28 cellular contexts compared by ENCODE assay signal in genomic region chr19:46042252-46042883, GRCh38. TPM values are rescaled to one million over a fixed set of nuclear protein-coding genes. Genes with fewer than 3 reads are reported as not detected.
"Had no signal": no experiment of that assay in that cellular context is flagged by ENCODE, and none has a peak within 500 bp of the region (broad histone marks: within the 10 kb centered on the region; RNA-seq: fewer than 3 reads in every experiment).

No MANE protein-coding gene starts in this region.

- DNase-seq: activated CD4-positive, alpha-beta T cell treated with anti-CD3 and anti-CD28 coated beads for 48 hours; activated CD4-positive, alpha-beta T cell treated with anti-CD3 and anti-CD28 coated beads, Interleukin-2, amount 50 U/mL, for 4 hours; activated CD4-positive, CD25-positive, alpha-beta regulatory T cell; activated CD8-positive, alpha-beta memory T cell treated with anti-CD3 and anti-CD28 coated beads, Interleukin-2, amount 50 U/mL, for 48 hours; activated CD8-positive, alpha-beta T cell treated with anti-CD3 and anti-CD28 coated beads, Interleukin-2, amount 10 ng/mL, durations not matched to agents 7 days and 5 days; activated T-cell treated with anti-CD3 and anti-CD28 coated beads, Interleukin-2, amount 50 U/mL, for 24 hours; aorta; caudate nucleus; MG63; MV-4-11; NCI-H1092 treated with DMSO at 0.1 percent for 48 hours; NCI-H1417 treated with DMSO at 0.1 percent for 48 hours; NCI-H1694; NCI-H2029; NCI-H446; NCI-H69; NK-92 treated with Interleukin-12 subunit alpha and Interleukin-12 subunit beta, amount 100 ng/mL, for 24 hours; OCI-M1; RPMI8226; T-helper 1 cell had no signal

- H3K27me3 ChIP-seq: breast epithelium had no signal

- H3K36me3 ChIP-seq: breast epithelium, MG63 had no signal

- H3K4me3 Mint-ChIP-seq: activated CD8-positive, alpha-beta T cell treated with anti-CD3 and anti-CD28 coated beads, Interleukin-2, amount 10 ng/mL, durations not matched to agents 7 days and 5 days; activated naive CD4-positive, alpha-beta T cell treated with anti-CD3 and anti-CD28 coated beads, Interleukin-2, amount 50 U/mL, for 24 hours; activated T-cell treated with anti-CD3 and anti-CD28 coated beads, Interleukin-2, amount 50 U/mL, for 24 hours had no signal

- H3K27ac Mint-ChIP-seq: activated CD8-positive, alpha-beta T cell treated with anti-CD3 and anti-CD28 coated beads, Interleukin-2, amount 10 ng/mL, durations not matched to agents 7 days and 5 days; activated naive CD4-positive, alpha-beta T cell treated with anti-CD3 and anti-CD28 coated beads, Interleukin-2, amount 50 U/mL, for 24 hours; activated T-cell treated with anti-CD3 and anti-CD28 coated beads, Interleukin-2, amount 50 U/mL, for 24 hours had no signal

- H3K27ac ChIP-seq: breast epithelium, SK-N-MC, VCaP had no signal

- H3K9me3 Mint-ChIP-seq: activated naive CD4-positive, alpha-beta T cell treated with anti-CD3 and anti-CD28 coated beads, Interleukin-2, amount 50 U/mL, for 24 hours had no signal

- H3K4me1 ChIP-seq: breast epithelium had no signal

- H3K9me3 ChIP-seq: breast epithelium had no signal

- ATAC-seq: activated CD8-positive, alpha-beta T cell treated with anti-CD3 and anti-CD28 coated beads, Interleukin-2, amount 10 ng/mL, durations not matched to agents 7 days and 5 days; Panc1; Right ventricle myocardium inferior had no signal

- H3K4me3 ChIP-seq: breast epithelium, MG63, SK-N-MC had no signal

- H3K4me1 Mint-ChIP-seq: activated naive CD4-positive, alpha-beta T cell treated with anti-CD3 and anti-CD28 coated beads, Interleukin-2, amount 50 U/mL, for 24 hours had no signal

RNA-seq across cellular contexts. Expression of gene IGFL4, which starts 1.6 kb away (rescaled TPM):
- total RNA-seq: activated CD8-positive, alpha-beta T cell treated with anti-CD3 and anti-CD28 coated beads, Interleukin-2, amount 10 ng/mL, durations not matched to agents 7 days and 5 days; aorta; breast epithelium; Right ventricle myocardium inferior; T-helper 2 cell treated with Interferon-gamma antibody and Interleukin-4, amounts not matched to agents 100 ng/mL and 5 ng/mL, for 36 hours had no signal
- polyA plus RNA-seq: aorta had no signal

RNA-seq across cellular contexts. Expression of gene PGLYRP1, which starts 19.5 kb away (rescaled TPM):
- total RNA-seq: activated CD8-positive, alpha-beta T cell treated with anti-CD3 and anti-CD28 coated beads, Interleukin-2, amount 10 ng/mL, durations not matched to agents 7 days and 5 days; breast epithelium; cerebellum; T-helper 2 cell treated with Interferon-gamma antibody and Interleukin-4, amounts not matched to agents 100 ng/mL and 5 ng/mL, for 36 hours had no signal
